2 cellular contexts compared by ENCODE assay signal in genomic region chr7:87347682-87348081, GRCh38.
TF ChIP-seq lines count a peak whose summit lies in the region.

No MANE protein-coding gene starts in this region.

TF ChIP-seq in IMR-90, 13 proteins besides CTCF, POLR2A, EP300 and RAD21:
- TF ChIP-seq MAZ (IDR thresholded peaks at IDR 0.05; ENCODE audit: borderline replicate concordance, low read depth, low read length) (no peak), RCOR1 (IDR thresholded peaks at IDR 0.05; ENCODE audit: insufficient replicate concordance, low read length) (no peak), NFE2L2 (IDR thresholded peaks at IDR 0.05; ENCODE audit: low read depth, low read length) (no peak), MXI1 (IDR thresholded peaks at IDR 0.05; ENCODE audit: borderline replicate concordance, low read depth, low read length) (no peak), SMC3 (IDR thresholded peaks at IDR 0.05; ENCODE audit: low read depth, low read length) (no peak), ELK1 (IDR thresholded peaks at IDR 0.05; ENCODE audit: borderline replicate concordance, low read depth, low read length) (no peak), MAFK (IDR thresholded peaks at IDR 0.05; ENCODE audit: low read depth, low read length) (no peak), BHLHE40 (IDR thresholded peaks at IDR 0.05; ENCODE audit: low read depth, low read length) (no peak)
TF ChIP-seq in IMR-90: peak in this region for 0.

TF ChIP-seq in K562, 482 proteins besides CTCF, POLR2A, EP300 and RAD21:
- no peak for TF ChIP-seq ZNF24 (IDR thresholded peaks at IDR 0.05)
- TF ChIP-seq ZNF175 (CRISPR knock-in tag; IDR thresholded peaks at IDR 0.05; ENCODE audit: low read depth), result no peak
- TF ChIP-seq PHF20 (IDR thresholded peaks at IDR 0.05; ENCODE audit: partially characterized antibody), result no peak
- no peak for TF ChIP-seq NFYB (IDR thresholded peaks at IDR 0.05; ENCODE audit: extremely low read depth, insufficient read length)
- TF ChIP-seq XRCC3 (IDR thresholded peaks at IDR 0.05), result no peak
- no peak for TF ChIP-seq BRD9 (IDR thresholded peaks at IDR 0.05; ENCODE audit: low read depth, partially characterized antibody)
- TF ChIP-seq HEY1 (CRISPR knock-in tag; IDR thresholded peaks at IDR 0.05; ENCODE audit: borderline replicate concordance), result no peak
- TF ChIP-seq L3MBTL2 (IDR thresholded peaks at IDR 0.05), result peak; percentile 45; the same call in 1 of the 2 replicates
- no peak for TF ChIP-seq FOXJ2 (tag; IDR thresholded peaks at IDR 0.05)
- no peak for TF ChIP-seq CBX1 (IDR thresholded peaks at IDR 0.05; ENCODE audit: low read depth)
- no peak for TF ChIP-seq SETDB1 (IDR thresholded peaks at IDR 0.05; ENCODE audit: low read length)
- no peak for TF ChIP-seq PPARD (CRISPR knock-in tag; IDR thresholded peaks at IDR 0.05)
- TF ChIP-seq ZNF668 (CRISPR knock-in tag; IDR thresholded peaks at IDR 0.05), result 0 out of 2 replicates have a peak, but pooled peaks have one; percentile 12
- TF ChIP-seq PHB (CRISPR knock-in tag; IDR thresholded peaks at IDR 0.05), result no peak
- peak; percentile 42 to 67 for TF ChIP-seq E2F6 (IDR thresholded peaks at IDR 0.05; ENCODE audit: borderline replicate concordance in 1 of 2, extremely low read depth in 1 of 2, insufficient read depth in 1 of 2, insufficient read length in 1 of 2, low read depth in 1 of 2, low read length in 1 of 2, poor library complexity in 1 of 2, severe bottlenecking in 1 of 2)
- TF ChIP-seq TRIM25 (IDR thresholded peaks at IDR 0.05; ENCODE audit: borderline replicate concordance), result no peak
- no peak for TF ChIP-seq FOXM1 (IDR thresholded peaks at IDR 0.05; ENCODE audit: low read depth)
- TF ChIP-seq FOXM1 (CRISPR knock-in tag; IDR thresholded peaks at IDR 0.05; ENCODE audit: low read depth), result no peak
- TF ChIP-seq XRCC4 (IDR thresholded peaks at IDR 0.05; ENCODE audit: extremely low read depth, insufficient read depth, insufficient read length), result no peak
- no peak for TF ChIP-seq CREB3 (tag; conservative IDR thresholded peaks at IDR 0.05; ENCODE audit: low read depth)
- TF ChIP-seq ZNF133 (CRISPR knock-in tag; IDR thresholded peaks at IDR 0.05), result no peak
- no peak for TF ChIP-seq HDAC3 (IDR thresholded peaks at IDR 0.05; ENCODE audit: borderline replicate concordance, partially characterized antibody)
- TF ChIP-seq NR2C1 (IDR thresholded peaks at IDR 0.05), result peak; percentile 53; the same call in 1 of the 2 replicates
- peak; percentile 53; the same call in 1 of the 2 replicates for TF ChIP-seq NR2C1 (tag; IDR thresholded peaks at IDR 0.05)
- no peak for TF ChIP-seq RNF219 (CRISPR knock-in tag; IDR thresholded peaks at IDR 0.05)
- no peak for TF ChIP-seq PCBP2 (IDR thresholded peaks at IDR 0.05; ENCODE audit: low read depth, low read length, poor library complexity, severe bottlenecking)
- TF ChIP-seq U2AF2 (optimal IDR thresholded peaks at IDR 0.05; ENCODE audit: low read depth, low read length), result no peak
- TF ChIP-seq HIVEP1 (CRISPR knock-in tag; IDR thresholded peaks at IDR 0.05), result no peak
- TF ChIP-seq SAFB2 (IDR thresholded peaks at IDR 0.05; ENCODE audit: borderline replicate concordance, low read depth, low read length, severe bottlenecking), result no peak
- TF ChIP-seq HMGXB4 (CRISPR knock-in tag; IDR thresholded peaks at IDR 0.05), result no peak
- no peak for TF ChIP-seq KAT7 (CRISPR knock-in tag; IDR thresholded peaks at IDR 0.05; ENCODE audit: borderline replicate concordance)
- TF ChIP-seq TEAD1 (CRISPR knock-in tag; IDR thresholded peaks at IDR 0.05), result no peak
- TF ChIP-seq HBP1 (CRISPR knock-in tag; IDR thresholded peaks at IDR 0.05), result no peak
- peak; percentile 55; the same call in 1 of the 2 replicates for TF ChIP-seq MGA (IDR thresholded peaks at IDR 0.05)
- no peak for TF ChIP-seq ILK (tag; IDR thresholded peaks at IDR 0.05; ENCODE audit: borderline replicate concordance, low read depth)
